In genomic region chr21:43893536-43894205, GRCh38 we compare ENCODE assay signal across 9 cellular contexts. TPM values are rescaled to one million over a fixed set of nuclear protein-coding genes. Genes with fewer than 3 reads are reported as not detected.
DNase-seq lines count a peak whose midpoint lies in the region; ATAC-seq and TF ChIP-seq lines count a peak whose summit lies in the region.
"Had no signal": no experiment of that assay in that cellular context is flagged by ENCODE, and none has a peak within 500 bp of the region (broad histone marks: within the 10 kb centered on the region; RNA-seq: fewer than 3 reads in every experiment).

No MANE protein-coding gene starts in this region.

- intact Hi-C loops in heart right ventricle (cut with DNase I), result no loop called here

- peak overlapping the region; percentile 68 to 79 (median 71) for H3K4me3 Mint-ChIP-seq in T-cell

- no peaks in the 10 kb centered on the region for H3K27me3 ChIP-seq in ACC112 (ENCODE audit: insufficient read depth, low read length)
- H3K27me3 ChIP-seq in heart right ventricle, result no peaks in the 10 kb centered on the region
- H3K27me3 ChIP-seq: foreskin keratinocyte had no signal

- H3K27ac Mint-ChIP-seq in T-cell, result peak overlapping the region; percentile 89 to 91

- H3K36me3 Mint-ChIP-seq in T-cell, result peaks cover 17% of the 10 kb centered on the region

- TF ChIP-seq CTCF in heart right ventricle (IDR thresholded peaks at IDR 0.05), result no peak

- no peaks in the 10 kb centered on the region for H3K9me3 Mint-ChIP-seq in T-cell

- H3K9me3 ChIP-seq in heart right ventricle, result peaks cover 0 to 5% (median 0%) of the 10 kb centered on the region in 11 donors

- CTCF ChIA-PET in T-cell (lab: Charles Lee), result interaction anchor here in 1 of 2 donors (1.0 kb wide), 1 partner anchor 25 kb away, joined by 3 read pairs; no protein-coding TSS in a partner anchor

- H3K79me2 ChIP-seq in ACC112 (ENCODE audit: control insufficient read depth, insufficient read depth, low read length, unreplicated experiment), result peaks cover 24% of the 10 kb centered on the region

- H3K4me1 ChIP-seq in ACC112 (ENCODE audit: control insufficient read depth, insufficient read depth, low read length, unreplicated experiment), result peaks cover 7% of the 10 kb centered on the region
- peaks cover 0 to 28% (median 21%) of the 10 kb centered on the region in 9 donors for H3K4me1 ChIP-seq in heart right ventricle
- H3K4me1 ChIP-seq: foreskin keratinocyte had no signal

- WGBS in heart right ventricle, 2 donors, result 56 to 68% methylated on average over 19 of the region's 19 CpGs

- H2AFZ ChIP-seq in ACC112 (ENCODE audit: low read length, unreplicated experiment), result peak overlapping the region; percentile 70

- ATAC-seq in GM18909 (IDR thresholded peaks at IDR 0.05; ENCODE audit: poor library complexity, unreplicated experiment), result peak; percentile 52
- peak; percentile 69 to 84 (median 76) for ATAC-seq in T-cell (replicated peaks in 1 of 4)
- ATAC-seq in heart right ventricle, result peak; percentile 33 to 72 (median 66)
- no peak for ATAC-seq in HG03457 (IDR thresholded peaks at IDR 0.05; ENCODE audit: unreplicated experiment)
- ATAC-seq: foreskin keratinocyte had no signal

- H3K4me3 ChIP-seq in ACC112 (ENCODE audit: low read depth, low read length) (peak overlapping the region; percentile 48), heart right ventricle (peak overlapping the region in 3 of 10 donors; percentile 8 to 22 (median 16))

- H3K36me3 ChIP-seq in ACC112 (ENCODE audit: insufficient read depth, low read length) (peaks cover 5% of the 10 kb centered on the region; the same call in 1 of the 2 replicates), heart right ventricle (peaks cover 0 to 9% (median 0%) of the 10 kb centered on the region in 9 donors)

- H3K27me3 Mint-ChIP-seq in T-cell, result no peaks in the 10 kb centered on the region

- H3K27ac ChIP-seq in ACC112 (ENCODE audit: low read depth, low read length), result no peak overlapping the region
- peak overlapping the region in 5 of 10 donors; percentile 0 to 62 (median 17) for H3K27ac ChIP-seq in heart right ventricle
- H3K27ac ChIP-seq: foreskin keratinocyte had no signal

- POLR2A ChIA-PET in T-cell (lab: Charles Lee), result interaction anchor here (0.6 to 0.7 kb wide), 3 partner anchors 11 to 1806 kb away, joined by 3 to 6 read pairs (median 5); no protein-coding TSS in a partner anchor

- DNase-seq in T-cell (peak in 4 of 34 experiments; percentile 9 to 21 (median 10)), heart right ventricle (no peak), NCI-H2107 (lab: John Stamatoyannopoulos, UW) (no peak), superior temporal gyrus (ENCODE audit: extremely low spot score) (no peak), NCI-H345 treated with DMSO at 0.1 percent for 48 hours (lab: John Stamatoyannopoulos, UW; ENCODE audit: unreplicated experiment) (no peak)
- DNase-seq: foreskin keratinocyte had no signal

- peaks cover 43 to 47% (median 43%) of the 10 kb centered on the region in 3 donors for H3K4me1 Mint-ChIP-seq in T-cell

RNA-seq across cellular contexts. Expression of gene AGPAT3, which starts 28.6 kb away (rescaled TPM):
- total RNA-seq in T-cell (10 to 100 TPM; 48.4 to 77.2 (median 65.1) TPM), heart right ventricle (100 to 1,000 TPM in 1 of 10 donors, 10 to 100 TPM in 9; 54.6 to 110 (median 66.5) TPM)
- 10 to 100 TPM; 19.7 to 20.7 TPM for polyA plus RNA-seq in heart right ventricle
